In genomic region chr6:3231213-3232016, GRCh38 we compare ENCODE assay signal across 2 cellular contexts.
TF ChIP-seq lines count a peak whose summit lies in the region.

No MANE protein-coding gene starts in this region.

TF ChIP-seq in A549, 52 proteins besides CTCF, POLR2A, EP300 and RAD21:
- TF ChIP-seq PHF8 (IDR thresholded peaks at IDR 0.05; ENCODE audit: borderline replicate concordance, low read depth) (0 out of 2 replicates have a peak, but pooled peaks have one; percentile 58), KDM5A (IDR thresholded peaks at IDR 0.05) (0 out of 2 replicates have a peak, but pooled peaks have one; percentile 42), BCL3 (IDR thresholded peaks at IDR 0.05) (no peak), SMC3 (IDR thresholded peaks at IDR 0.05) (0 out of 3 replicates have a peak, but pooled peaks have one; percentile 5), HOXB5 (CRISPR knock-in tag; IDR thresholded peaks at IDR 0.05) (no peak), MAX (IDR thresholded peaks at IDR 0.05) (peak; percentile 77), PBX3 (IDR thresholded peaks at IDR 0.05) (0 out of 2 replicates have a peak, but pooled peaks have one; percentile 13)

TF ChIP-seq in H1, 55 proteins besides CTCF, POLR2A, EP300 and RAD21:
- TF ChIP-seq NRF1 (IDR thresholded peaks at IDR 0.05; ENCODE audit: low read depth, low read length) (no peak), SP4 (IDR thresholded peaks at IDR 0.05; ENCODE audit: low read length) (no peak), GABPA (IDR thresholded peaks at IDR 0.05; ENCODE audit: borderline replicate concordance, insufficient read depth, low read length) (no peak), TAF7 (optimal IDR thresholded peaks at IDR 0.05; ENCODE audit: borderline replicate concordance, low read depth, low read length) (peak; percentile 18), TCF12 (IDR thresholded peaks at IDR 0.05; ENCODE audit: low read depth, low read length) (no peak), RNF2 (IDR thresholded peaks at IDR 0.05; ENCODE audit: borderline replicate concordance, low read depth, low read length, missing control alignments, poor library complexity, severe bottlenecking) (no peak), BRCA1 (IDR thresholded peaks at IDR 0.05; ENCODE audit: low read depth, low read length) (no peak), CTBP2 (IDR thresholded peaks at IDR 0.05; ENCODE audit: borderline replicate concordance, insufficient read depth, insufficient read length, low read length) (peak; percentile 83), CREB1 (IDR thresholded peaks at IDR 0.05) (peak; percentile 52), MAFK (IDR thresholded peaks at IDR 0.05; ENCODE audit: low read depth, low read length) (no peak), HDAC6 (IDR thresholded peaks at IDR 0.05; ENCODE audit: low read depth, low read length) (no peak), MAX (IDR thresholded peaks at IDR 0.05) (peak; percentile 65), NANOG (IDR thresholded peaks at IDR 0.05; ENCODE audit: insufficient read depth, low read depth, low read length, poor library complexity, severe bottlenecking) (no peak), SP1 (IDR thresholded peaks at IDR 0.05; ENCODE audit: low read depth, low read length) (no peak; the same call in 1 of the 2 replicates), FOSL1 (IDR thresholded peaks at IDR 0.05; ENCODE audit: insufficient read depth, low read depth, low read length) (no peak), SRF (IDR thresholded peaks at IDR 0.05; ENCODE audit: low read depth, low read length) (no peak), HDAC2 (IDR thresholded peaks at IDR 0.05; ENCODE audit: borderline replicate concordance in 1 of 2, low read depth in 2 of 2, low read length in 2 of 2) (peak; percentile 37 to 70; a peak in 2 of 4 replicates), BACH1 (IDR thresholded peaks at IDR 0.05; ENCODE audit: low read length) (peak; percentile 26; the same call in 1 of the 2 replicates), CHD2 (IDR thresholded peaks at IDR 0.05; ENCODE audit: low read length) (0 out of 2 replicates have a peak, but pooled peaks have one; percentile 49), POU5F1 (IDR thresholded peaks at IDR 0.05; ENCODE audit: low read depth, low read length) (no peak), RFX5 (IDR thresholded peaks at IDR 0.05; ENCODE audit: borderline replicate concordance, low read depth, low read length) (no peak), ASH2L (IDR thresholded peaks at IDR 0.05; ENCODE audit: low read length) (peak; percentile 78), TAF1 (IDR thresholded peaks at IDR 0.05; ENCODE audit: low read depth, low read length) (peak; percentile 75), BCL11A (IDR thresholded peaks at IDR 0.05; ENCODE audit: low read depth in 2 of 2, low read length in 2 of 2) (no peak), POLR2AphosphoS5 (IDR thresholded peaks at IDR 0.05; ENCODE audit: low read depth, low read length) (peak; percentile 57), CEBPB (IDR thresholded peaks at IDR 0.05; ENCODE audit: low read depth, low read length) (no peak), ZNF274 (IDR thresholded peaks at IDR 0.05; ENCODE audit: borderline replicate concordance, extremely low read depth, low read length) (no peak), CHD7 (IDR thresholded peaks at IDR 0.05; ENCODE audit: insufficient replicate concordance, low read length) (no peak), RBBP5 (IDR thresholded peaks at IDR 0.05; ENCODE audit: borderline replicate concordance, low read depth, low read length) (peak; percentile 69; the same call in 1 of the 2 replicates), PHF8 (conservative IDR thresholded peaks at IDR 0.05; ENCODE audit: low read depth, low read length) (peak; percentile 32; the same call in 1 of the 2 replicates), JUN (IDR thresholded peaks at IDR 0.05; ENCODE audit: low read depth, low read length) (no peak), GTF2F1 (IDR thresholded peaks at IDR 0.05; ENCODE audit: borderline replicate concordance, low read depth, low read length) (no peak), SIN3A (conservative IDR thresholded peaks at IDR 0.05 in 1 of 2, IDR thresholded peaks at IDR 0.05 in 1 of 2; ENCODE audit: low read depth in 1 of 2, low read length in 2 of 2) (peak; percentile 56 to 85; a peak in 1 of 4 replicates), KDM1A (IDR thresholded peaks at IDR 0.05; ENCODE audit: borderline replicate concordance, low read length) (no peak), TEAD4 (IDR thresholded peaks at IDR 0.05; ENCODE audit: low read depth, low read length) (peak; percentile 60; the same call in 1 of the 2 replicates), SP2 (IDR thresholded peaks at IDR 0.05; ENCODE audit: low read length) (no peak), SAP30 (IDR thresholded peaks at IDR 0.05; ENCODE audit: insufficient read depth, insufficient replicate concordance, low read length) (no peak), CBX5 (IDR thresholded peaks at IDR 0.05; ENCODE audit: low read depth, low read length) (no peak), SIX5 (IDR thresholded peaks at IDR 0.05; ENCODE audit: low read depth, low read length) (no peak), KDM4A (IDR thresholded peaks at IDR 0.05; ENCODE audit: low read depth, low read length, severe bottlenecking) (no peak), CHD1 (IDR thresholded peaks at IDR 0.05; ENCODE audit: low read depth, low read length) (peak; percentile 58; the same call in 1 of the 2 replicates), SUZ12 (IDR thresholded peaks at IDR 0.05; ENCODE audit: low read length) (no peak; the same call in 1 of the 2 replicates), USF2 (IDR thresholded peaks at IDR 0.05; ENCODE audit: low read length) (no peak), TBP (IDR thresholded peaks at IDR 0.05; ENCODE audit: low read depth, low read length) (peak; percentile 47; the same call in 1 of the 2 replicates), ATF2 (IDR thresholded peaks at IDR 0.05; ENCODE audit: low read length) (peak; percentile 53; the same call in 1 of the 2 replicates), CBX8 (IDR thresholded peaks at IDR 0.05; ENCODE audit: borderline replicate concordance, low read depth, low read length) (no peak), E2F6 (IDR thresholded peaks at IDR 0.05) (no peak; the same call in 1 of the 2 replicates), SIRT6 (IDR thresholded peaks at IDR 0.05; ENCODE audit: low read length) (no peak), YY1 (IDR thresholded peaks at IDR 0.05; ENCODE audit: low read depth, low read length) (peak; percentile 94), EGR1 (IDR thresholded peaks at IDR 0.05; ENCODE audit: borderline replicate concordance, low read depth, low read length) (no peak), KDM5A (IDR thresholded peaks at IDR 0.05; ENCODE audit: low read length) (no peak), ATF3 (IDR thresholded peaks at IDR 0.05; ENCODE audit: insufficient read depth, low read depth, low read length) (no peak), RXRA (IDR thresholded peaks at IDR 0.05; ENCODE audit: insufficient read depth, low read depth, low read length) (no peak), EZH2 (IDR thresholded peaks at IDR 0.05; ENCODE audit: low read depth, low read length, severe bottlenecking) (no peak), JUND (IDR thresholded peaks at IDR 0.05; ENCODE audit: low read length) (no peak)
TF ChIP-seq in H1: peak in this region for 18.
